9 cellular contexts compared by ENCODE assay signal in genomic region chr5:179607449-179607931, GRCh38. TPM values are rescaled to one million over a fixed set of nuclear protein-coding genes. Genes with fewer than 3 reads are reported as not detected.
DNase-seq lines count a peak whose midpoint lies in the region; ATAC-seq and TF ChIP-seq lines count a peak whose summit lies in the region.
"Had no signal": no experiment of that assay in that cellular context is flagged by ENCODE, and none has a peak within 500 bp of the region (broad histone marks: within the 10 kb centered on the region; RNA-seq: fewer than 3 reads in every experiment).

No MANE protein-coding gene starts in this region.

- ATAC-seq in esophagus mucosa (peak; percentile 10), GM18505 (IDR thresholded peaks at IDR 0.05; ENCODE audit: unreplicated experiment) (no peak)

- no peak for DNase-seq in CD8-positive, alpha-beta memory T cell
- DNase-seq in NCI-H69 (lab: John Stamatoyannopoulos, UW) (peak; percentile 62), osteoblast (ENCODE audit: insufficient read length, low spot score, missing footprints) (peak; percentile 87), NCI-H1436 treated with DMSO at 0.1 percent for 48 hours (lab: John Stamatoyannopoulos, UW) (no peak), NCI-H1092 treated with DMSO at 0.1 percent for 48 hours (lab: John Stamatoyannopoulos, UW) (no peak)
- no peak for DNase-seq in NK-92 treated with Interleukin-12 subunit alpha and Interleukin-12 subunit beta, amount 100 ng/mL, for 24 hours (lab: John Stamatoyannopoulos, UW)
- DNase-seq: SJCRH30 had no signal

- TF ChIP-seq CTCF in osteoblast (IDR thresholded peaks at IDR 0.05; ENCODE audit: extremely low read depth, low read depth, low read length), result no peak

- CTCF ChIA-PET in CD8-positive, alpha-beta memory T cell (lab: Charles Lee), result interaction anchor here (1.2 to 1.4 kb wide), 2 partner anchors 12 to 15 kb away, joined by 3 read pairs; no protein-coding TSS in a partner anchor

- TF ChIP-seq POLR2A in GM18505 (IDR thresholded peaks at IDR 0.05; ENCODE audit: borderline replicate concordance, extremely low read depth, insufficient read depth, insufficient read length), result no peak

- peaks cover 12 to 83% (median 23%) of the 10 kb centered on the region in 3 donors for H3K36me3 Mint-ChIP-seq in CD8-positive, alpha-beta memory T cell

- peaks cover 53% of the 10 kb centered on the region for H4K20me1 ChIP-seq in osteoblast (ENCODE audit: insufficient read depth, low read length)

- H2AFZ ChIP-seq in osteoblast (ENCODE audit: low read length), result no peak overlapping the region

- no peaks in the 10 kb centered on the region for H3K27me3 Mint-ChIP-seq in CD8-positive, alpha-beta memory T cell

- no peaks in the 10 kb centered on the region for H3K9me3 ChIP-seq in CD8-positive, alpha-beta memory T cell (ENCODE audit: low read length)
- H3K9me3 ChIP-seq in osteoblast (ENCODE audit: low read depth, low read length), result no peaks in the 10 kb centered on the region
- H3K9me3 ChIP-seq: SJCRH30 had no signal

- no peaks in the 10 kb centered on the region for H3K79me2 ChIP-seq in osteoblast (ENCODE audit: insufficient read depth, low read length)

- no peak overlapping the region for H3K27ac ChIP-seq in CD8-positive, alpha-beta memory T cell (ENCODE audit: low read depth, low read length)
- H3K27ac ChIP-seq in osteoblast (ENCODE audit: low read depth, low read length), result peak overlapping the region; percentile 9
- H3K27ac ChIP-seq: SJCRH30 had no signal

- H3K4me3 Mint-ChIP-seq in CD8-positive, alpha-beta memory T cell, result no peak overlapping the region

- no peak overlapping the region for H3K4me3 ChIP-seq in CD8-positive, alpha-beta memory T cell (ENCODE audit: low read length)
- H3K4me3 ChIP-seq in osteoblast (ENCODE audit: insufficient read depth, low read length), result no peak overlapping the region
- H3K4me3 ChIP-seq: SJCRH30 had no signal

- peaks cover 24 to 40% (median 36%) of the 10 kb centered on the region in 3 donors for H3K4me1 Mint-ChIP-seq in CD8-positive, alpha-beta memory T cell

- POLR2A ChIA-PET in CD8-positive, alpha-beta memory T cell (lab: Charles Lee), result interaction anchor here (1.0 to 1.9 kb wide), 5 partner anchors 9 to 16 kb away, joined by 3 to 12 read pairs (median 7); partner anchors contain the start of gene HNRNPH1

- H3K27ac Mint-ChIP-seq in CD8-positive, alpha-beta memory T cell, result peak overlapping the region in 5 of 8 donors; percentile 33 to 87 (median 66)

- no peak overlapping the region for H3K4me2 ChIP-seq in osteoblast (ENCODE audit: insufficient read depth, low read length)

- H3K27me3 ChIP-seq in CD8-positive, alpha-beta memory T cell (ENCODE audit: insufficient read depth, low read length, poor library complexity, severe bottlenecking), result no peaks in the 10 kb centered on the region
- H3K27me3 ChIP-seq in osteoblast (ENCODE audit: insufficient read depth, low read length), result no peaks in the 10 kb centered on the region
- H3K27me3 ChIP-seq: SJCRH30 had no signal

- no peaks in the 10 kb centered on the region for H3K9me3 Mint-ChIP-seq in CD8-positive, alpha-beta memory T cell

- H3K4me1 ChIP-seq in CD8-positive, alpha-beta memory T cell (ENCODE audit: insufficient read depth, low read length), result peaks cover 16% of the 10 kb centered on the region
- H3K4me1 ChIP-seq in osteoblast (ENCODE audit: insufficient read depth, low read length), result no peaks in the 10 kb centered on the region
- H3K4me1 ChIP-seq: SJCRH30 had no signal

- H3K36me3 ChIP-seq in CD8-positive, alpha-beta memory T cell (ENCODE audit: insufficient read depth, low read length), result peaks cover 42% of the 10 kb centered on the region
- peaks cover 72% of the 10 kb centered on the region for H3K36me3 ChIP-seq in osteoblast (ENCODE audit: insufficient read depth, low read length)

RNA-seq across cellular contexts. Expression of gene HNRNPH1, which starts 16.0 kb away (rescaled TPM):
- total RNA-seq in CD8-positive, alpha-beta memory T cell, result 100 to 1,000 TPM; 929 to 961 TPM
- polyA plus RNA-seq in CD8-positive, alpha-beta memory T cell, result 103 TPM
- total RNA-seq in esophagus mucosa (268 TPM), osteoblast (354 and 368 TPM in 2 replicates)

RNA-seq across cellular contexts. Expression of gene RUFY1, which starts 57.1 kb away (rescaled TPM):
- 10 to 100 TPM; 40.4 to 41.9 TPM for total RNA-seq in CD8-positive, alpha-beta memory T cell
- 32.6 TPM for polyA plus RNA-seq in CD8-positive, alpha-beta memory T cell
- total RNA-seq in esophagus mucosa, result 30.6 TPM
- total RNA-seq in osteoblast, result 51.8 and 54.2 TPM in 2 replicates

Comparison
In these comparisons a context has a peak if more than half of its experiments do, and no peak if none do; other contexts are left out.
1. DNase-seq: peak in NCI-H69 (single experiment) and osteoblast (single experiment); none in CD8-positive, alpha-beta memory T cell (0 of 5), NCI-H1436 treated with DMSO at 0.1 percent for 48 hours (single experiment), NK-92 treated with Interleukin-12 subunit alpha and Interleukin-12 subunit beta, amount 100 ng/mL, for 24 hours (single experiment) and NCI-H1092 treated with DMSO at 0.1 percent for 48 hours (single experiment).